Comparison of ENCODE assay signal across 15 cellular contexts in the genomic region with DNA sequence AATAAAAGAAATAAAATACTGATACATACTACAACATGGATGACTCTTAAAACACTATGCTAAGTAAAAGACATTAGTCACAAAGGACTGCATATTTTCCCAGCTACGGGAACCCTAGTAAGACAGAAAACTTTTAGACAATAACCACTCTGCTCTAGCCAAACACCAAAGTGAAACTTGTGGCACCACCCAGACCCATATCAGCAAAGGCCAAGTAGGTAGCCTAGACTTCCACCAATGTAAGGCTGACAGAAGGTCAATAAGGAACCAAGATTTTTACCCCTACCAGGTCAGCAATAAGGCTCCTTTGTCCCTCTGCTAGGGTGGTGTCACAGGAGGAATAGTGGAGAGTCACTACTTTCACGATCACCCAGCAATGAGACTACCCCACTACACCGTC.
"Had no signal": no experiment of that assay in that cellular context is flagged by ENCODE, and none has a peak within 500 bp of the region (broad histone marks: within the 10 kb centered on the region; RNA-seq: fewer than 3 reads in every experiment).

No MANE protein-coding gene starts in this region.

- H3K27ac ChIP-seq: adrenal gland had no signal

- H3K27me3 Mint-ChIP-seq: activated CD8-positive, alpha-beta T cell treated with anti-CD3 and anti-CD28 coated beads for 36 hours; brain; naive thymus-derived CD8-positive, alpha-beta T cell; type B pancreatic cell had no signal

- H3K4me3 Mint-ChIP-seq: activated CD8-positive, alpha-beta T cell treated with anti-CD3 and anti-CD28 coated beads for 36 hours; activated T-helper 1 cell treated with anti-CD3 and anti-CD28 coated beads, Interleukin-12 subunit alpha, Interleukin-12 subunit beta, Interleukin-2, Interleukin-4 antibody, amounts not matched to agents 30 ng/mL and 10 ng/mL and 1 ng/mL, durations not matched to agents 14 hours and 24 hours and 36 hours; brain; naive thymus-derived CD8-positive, alpha-beta T cell; type B pancreatic cell had no signal

- H3K9me3 Mint-ChIP-seq: activated CD8-positive, alpha-beta T cell treated with anti-CD3 and anti-CD28 coated beads for 36 hours; activated T-helper 1 cell treated with anti-CD3 and anti-CD28 coated beads, Interleukin-12 subunit alpha, Interleukin-12 subunit beta, Interleukin-2, Interleukin-4 antibody, amounts not matched to agents 30 ng/mL and 10 ng/mL and 1 ng/mL, durations not matched to agents 14 hours and 24 hours and 36 hours; brain; naive thymus-derived CD8-positive, alpha-beta T cell; type B pancreatic cell had no signal

- DNase-seq: activated CD4-positive, alpha-beta T cell treated with anti-CD3 and anti-CD28 coated beads for 1 hour; activated CD8-positive, alpha-beta memory T cell treated with anti-CD3 and anti-CD28 coated beads, Interleukin-2, amount 50 U/mL, for 48 hours; activated CD8-positive, alpha-beta T cell treated with anti-CD3 and anti-CD28 coated beads for 36 hours; activated naive CD4-positive, alpha-beta T cell treated with Interleukin-2 at 50 U/mL for 16 hours; adrenal gland; dermis blood vessel endothelial cell; glutamatergic neuron; naive thymus-derived CD8-positive, alpha-beta T cell; stimulated activated CD4-positive, alpha-beta T cell treated with anti-CD3 and anti-CD28 coated beads, Interleukin-2, amount 100 ng/mL, for 24 hours; stimulated activated naive CD4-positive, alpha-beta T cell; SW 1271 had no signal

- H3K4me1 Mint-ChIP-seq: brain had no signal

- H3K27me3 ChIP-seq: adrenal gland had no signal

- H3K4me3 ChIP-seq: adrenal gland had no signal

- H3K4me1 ChIP-seq: adrenal gland had no signal

- H3K9me3 ChIP-seq: adrenal gland had no signal

- H3K27ac Mint-ChIP-seq: activated CD8-positive, alpha-beta T cell treated with anti-CD3 and anti-CD28 coated beads for 36 hours; brain; naive thymus-derived CD8-positive, alpha-beta T cell; type B pancreatic cell had no signal

- ATAC-seq: activated CD8-positive, alpha-beta T cell treated with anti-CD3 and anti-CD28 coated beads for 36 hours; naive thymus-derived CD8-positive, alpha-beta T cell; sciatic nerve had no signal
